Comparison of ENCODE assay signal across 8 cellular contexts in the genomic region with DNA sequence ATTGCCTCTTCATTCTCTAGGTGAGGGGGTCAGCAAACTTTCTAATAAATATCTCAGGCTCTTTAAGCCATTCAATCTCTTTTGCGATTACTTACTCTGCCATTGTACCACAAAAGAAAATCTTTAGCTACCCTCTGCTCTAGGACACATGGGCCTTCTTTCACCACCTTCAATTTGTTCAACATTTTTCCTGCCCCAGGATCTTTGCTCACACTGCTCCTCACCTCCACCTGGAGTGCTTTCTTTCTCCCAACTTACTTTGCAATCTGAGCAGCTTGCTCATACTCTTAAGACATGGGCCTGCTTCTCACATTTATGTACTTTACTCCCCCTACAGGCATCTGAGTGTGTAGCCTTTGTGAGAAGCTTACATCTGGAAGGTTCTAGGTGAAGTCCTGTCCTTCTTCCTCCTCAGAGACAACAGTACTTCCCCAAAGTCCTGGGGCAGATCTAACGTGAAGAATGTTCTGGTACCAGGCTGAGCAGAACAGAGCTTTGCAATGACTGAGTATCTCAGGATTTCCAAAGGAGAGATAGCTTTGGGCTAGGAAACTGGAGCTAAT. TPM values are rescaled to one million over a fixed set of nuclear protein-coding genes. Genes with fewer than 3 reads are reported as not detected.
DNase-seq lines count a peak whose midpoint lies in the region; ATAC-seq, FAIRE-seq and TF ChIP-seq lines count a peak whose summit lies in the region.

No MANE protein-coding gene starts in this region.

- H3K4me3 ChIP-seq in transverse colon: no peak overlapping the region

- no peaks in the 10 kb centered on the region for H3K36me3 ChIP-seq in transverse colon

- in situ Hi-C loops in transverse colon (cut with MboI; ENCODE audit: low pct_ligation_motif_present in 1 of 4, low pct_unique_long_range_greater_than_20kb in 1 of 4, low sequenced_read_pairs in 3 of 4): no loop called here

- TF ChIP-seq EP300 in transverse colon (IDR thresholded peaks at IDR 0.05; ENCODE audit: low read depth): no peak

- DNase-seq in Daoy (ENCODE audit: low read depth) (peak; percentile 4), GM19239 (ENCODE audit: insufficient read length, low spot score) (peak; percentile 12), foreskin melanocyte (peak; percentile 24), transverse colon (peak; percentile 9), middle frontal gyrus (ENCODE audit: extremely low spot score, low spot score) (no peak), NCI-H1694 treated with DMSO at 0.1 percent for 48 hours (lab: John Stamatoyannopoulos, UW) (no peak)

- peak; percentile 40 for FAIRE-seq in GM19239 (lab: Jason Lieb, UNC)

- intact Hi-C loops in transverse colon (cut with DNase I; ENCODE audit: low total_unique reads): no loop called here

- TF ChIP-seq CTCF in transverse colon (IDR thresholded peaks at IDR 0.05): peak; percentile 24 to 47 (median 39)

- ATAC-seq in HG03354 (IDR thresholded peaks at IDR 0.05; ENCODE audit: poor library complexity, severe bottlenecking, unreplicated experiment) (peak; percentile 84), SK-N-SH treated with all-trans-retinoic acid at 6 μM for 48 hours (peak; percentile 95)

- H3K27ac ChIP-seq in transverse colon: no peak overlapping the region

- H3K9me3 ChIP-seq in transverse colon: no peaks in the 10 kb centered on the region

- TF ChIP-seq POLR2A in transverse colon (IDR thresholded peaks at IDR 0.05): no peak

- WGBS in transverse colon (ENCODE audit: low coverage in 1 of 2), 2 donors: 81 to 100% methylated on average over 1 to 2 of the region's 2 CpGs

- no peaks in the 10 kb centered on the region for H3K4me1 ChIP-seq in transverse colon

- H3K27me3 ChIP-seq in transverse colon: no peaks in the 10 kb centered on the region

TF ChIP-seq in SK-N-SH treated with all-trans-retinoic acid at 6 μM for 48 hours, 23 proteins besides CTCF, POLR2A, EP300 and RAD21:
- TF ChIP-seq ZNF70 (CRISPR knock-in tag; IDR thresholded peaks at IDR 0.05) (no peak), ZFP30 (CRISPR knock-in tag; IDR thresholded peaks at IDR 0.05) (no peak), ESRRG (CRISPR knock-in tag; IDR thresholded peaks at IDR 0.05) (no peak), SNAI2 (CRISPR knock-in tag; IDR thresholded peaks at IDR 0.05) (no peak), TOX (CRISPR knock-in tag; IDR thresholded peaks at IDR 0.05; ENCODE audit: borderline replicate concordance) (no peak), OSR1 (CRISPR knock-in tag; IDR thresholded peaks at IDR 0.05) (no peak), BACH2 (CRISPR knock-in tag; IDR thresholded peaks at IDR 0.05; ENCODE audit: borderline replicate concordance) (no peak)
- TF ChIP-seq, protein P1, sequence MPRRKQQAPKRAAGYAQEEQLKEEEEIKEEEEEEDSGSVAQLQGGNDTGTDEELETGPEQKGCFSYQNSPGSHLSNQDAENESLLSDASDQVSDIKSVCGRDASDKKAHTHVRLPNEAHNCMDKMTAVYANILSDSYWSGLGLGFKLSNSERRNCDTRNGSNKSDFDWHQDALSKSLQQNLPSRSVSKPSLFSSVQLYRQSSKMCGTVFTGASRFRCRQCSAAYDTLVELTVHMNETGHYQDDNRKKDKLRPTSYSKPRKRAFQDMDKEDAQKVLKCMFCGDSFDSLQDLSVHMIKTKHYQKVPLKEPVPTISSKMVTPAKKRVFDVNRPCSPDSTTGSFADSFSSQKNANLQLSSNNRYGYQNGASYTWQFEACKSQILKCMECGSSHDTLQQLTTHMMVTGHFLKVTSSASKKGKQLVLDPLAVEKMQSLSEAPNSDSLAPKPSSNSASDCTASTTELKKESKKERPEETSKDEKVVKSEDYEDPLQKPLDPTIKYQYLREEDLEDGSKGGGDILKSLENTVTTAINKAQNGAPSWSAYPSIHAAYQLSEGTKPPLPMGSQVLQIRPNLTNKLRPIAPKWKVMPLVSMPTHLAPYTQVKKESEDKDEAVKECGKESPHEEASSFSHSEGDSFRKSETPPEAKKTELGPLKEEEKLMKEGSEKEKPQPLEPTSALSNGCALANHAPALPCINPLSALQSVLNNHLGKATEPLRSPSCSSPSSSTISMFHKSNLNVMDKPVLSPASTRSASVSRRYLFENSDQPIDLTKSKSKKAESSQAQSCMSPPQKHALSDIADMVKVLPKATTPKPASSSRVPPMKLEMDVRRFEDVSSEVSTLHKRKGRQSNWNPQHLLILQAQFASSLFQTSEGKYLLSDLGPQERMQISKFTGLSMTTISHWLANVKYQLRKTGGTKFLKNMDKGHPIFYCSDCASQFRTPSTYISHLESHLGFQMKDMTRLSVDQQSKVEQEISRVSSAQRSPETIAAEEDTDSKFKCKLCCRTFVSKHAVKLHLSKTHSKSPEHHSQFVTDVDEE (CRISPR knock-in tag; IDR thresholded peaks at IDR 0.05): no peak

RNA-seq across cellular contexts. Expression of a gene that starts 55.0 kb away (rescaled TPM):
- total RNA-seq in Daoy (2014; rRNA removed; shearing (Covaris generic)): 4.3 and 5.2 TPM in 2 replicates
- 1 to 10 TPM; 3.8 to 7.9 (median 6.9) TPM for total RNA-seq in transverse colon

Comparison
In these comparisons a context has a peak if more than half of its experiments do, and no peak if none do; other contexts are left out.
1. DNase-seq: peak in Daoy (single experiment), GM19239 (single experiment), foreskin melanocyte (single experiment) and transverse colon (single experiment); none in middle frontal gyrus (single experiment) and NCI-H1694 treated with DMSO at 0.1 percent for 48 hours (single experiment).